27 cellular contexts compared by ENCODE assay signal in the genomic region with DNA sequence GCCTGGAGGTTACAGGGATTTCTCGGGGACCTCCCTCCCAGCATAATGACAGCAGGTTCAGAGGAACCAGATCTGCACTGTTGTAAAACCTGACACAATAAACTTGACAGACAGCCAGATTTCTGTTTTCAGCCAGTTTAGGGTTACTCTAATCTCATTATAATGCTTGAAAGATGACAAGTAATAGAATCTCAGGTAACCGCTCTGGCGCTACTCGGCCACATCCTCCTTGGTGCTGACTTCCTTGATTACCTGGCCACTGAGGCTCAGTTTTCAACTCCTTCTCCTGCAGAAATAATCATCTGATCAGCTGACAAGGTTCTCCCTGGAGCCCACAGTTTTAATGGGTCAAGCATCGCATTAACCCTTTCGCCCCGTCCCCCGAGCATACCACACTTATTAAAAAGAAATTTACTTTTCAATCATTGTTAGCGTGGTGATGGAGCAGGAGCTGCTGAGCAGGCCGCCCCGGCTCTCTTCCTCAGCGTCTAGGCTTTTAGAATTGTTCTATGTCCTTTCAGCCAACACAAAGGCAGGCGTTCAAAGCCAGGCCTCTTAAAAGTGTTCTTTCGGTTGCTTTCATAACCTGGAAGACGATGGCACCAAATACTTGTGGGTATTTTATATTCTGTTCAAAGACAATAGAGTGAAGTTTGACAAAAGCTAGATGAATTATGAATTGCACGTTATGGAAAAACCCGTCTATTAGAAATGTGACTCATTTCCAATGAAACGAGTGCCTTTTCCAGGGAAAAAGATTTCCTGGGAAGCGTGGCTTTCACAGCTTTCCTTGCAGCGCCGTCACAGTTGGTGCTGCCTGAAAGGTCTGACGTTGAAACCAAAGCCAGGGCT.
"Had no signal": no experiment of that assay in that cellular context is flagged by ENCODE, and none has a peak within 500 bp of the region (broad histone marks: within the 10 kb centered on the region; RNA-seq: fewer than 3 reads in every experiment).

No MANE protein-coding gene starts in this region.

- H3K4me1 Mint-ChIP-seq: activated CD4-positive, alpha-beta memory T cell treated with anti-CD3 and anti-CD28 coated beads, Interleukin-2, amount 10 ng/mL, durations not matched to agents 7 days and 5 days; activated CD4-positive, alpha-beta T cell treated with anti-CD3 and anti-CD28 coated beads, Interleukin-2, amount 10 ng/mL, durations not matched to agents 7 days and 5 days; activated naive CD8-positive, alpha-beta T cell treated with anti-CD3 and anti-CD28 coated beads for 36 hours; activated T-helper 17 cell treated with anti-CD3 and anti-CD28 coated beads, Interleukin-2, amount 50 U/mL, for 72 hours; stimulated activated memory B cell treated with anti-CD40 and anti-IgM and Interleukin-4, amounts not matched to agents 10 μg/mL and 1 μg/mL and 100 μg/mL, for 72 hours had no signal

- DNase-seq: activated CD4-positive, alpha-beta memory T cell treated with anti-CD3 and anti-CD28 coated beads, Interleukin-2, amount 10 ng/mL, durations not matched to agents 7 days and 5 days; activated CD4-positive, alpha-beta T cell treated with anti-CD3 and anti-CD28 coated beads, Interleukin-2, amount 10 ng/mL, durations not matched to agents 7 days and 5 days; activated naive CD4-positive, alpha-beta T cell; activated naive CD8-positive, alpha-beta T cell treated with anti-CD3 and anti-CD28 coated beads for 36 hours; activated T-cell treated with anti-CD3 and anti-CD28 coated beads, Interleukin-2, amount 50 U/mL, for 4 hours; adrenal gland; aorta; body of pancreas; effector CD4-positive, alpha-beta T cell; esophagus squamous epithelium; foreskin melanocyte; left ventricle myocardium superior; occipital lobe; stimulated activated CD4-positive, alpha-beta T cell treated with anti-CD3 and anti-CD28 coated beads, Interleukin-1b, Interleukin-23, amount 100 ng/mL, for 48 hours; stimulated activated CD4-positive, alpha-beta T cell treated with anti-CD3 and anti-CD28 coated beads, Interleukin-4, amount 100 ng/mL, for 4 hours; stimulated activated CD8-positive, alpha-beta memory T cell treated with anti-CD3 and anti-CD28 coated beads, Interleukin-4, amount 100 ng/mL, for 48 hours had no signal

- H3K4me3 Mint-ChIP-seq: activated CD4-positive, alpha-beta memory T cell treated with anti-CD3 and anti-CD28 coated beads, Interleukin-2, amount 10 ng/mL, durations not matched to agents 7 days and 5 days; activated CD4-positive, alpha-beta T cell treated with anti-CD3 and anti-CD28 coated beads, Interleukin-2, amount 10 ng/mL, durations not matched to agents 7 days and 5 days; activated naive CD8-positive, alpha-beta T cell treated with anti-CD3 and anti-CD28 coated beads for 36 hours; activated T-cell treated with anti-CD3 and anti-CD28 coated beads, Interleukin-2, amount 50 U/mL, for 4 hours; activated T-helper 17 cell treated with anti-CD3 and anti-CD28 coated beads, Interleukin-2, amount 50 U/mL, for 72 hours; dendritic cell treated with granulocyte-macrophage colony-stimulating factor and Interleukin-4, amounts not matched to agents 40 ng/mL and 50 ng/mL, for 4 days; nephron; stimulated activated memory B cell treated with anti-CD40 and anti-IgM and Interleukin-4, amounts not matched to agents 10 μg/mL and 1 μg/mL and 100 μg/mL, for 72 hours had no signal

- H3K4me3 ChIP-seq: adrenal gland, body of pancreas, cardiac muscle cell, esophagus squamous epithelium, right atrium auricular region, smooth muscle cell, suprapubic skin, tibial nerve had no signal

- H3K27me3 Mint-ChIP-seq: activated CD4-positive, alpha-beta memory T cell treated with anti-CD3 and anti-CD28 coated beads, Interleukin-2, amount 10 ng/mL, durations not matched to agents 7 days and 5 days; activated CD4-positive, alpha-beta T cell treated with anti-CD3 and anti-CD28 coated beads, Interleukin-2, amount 10 ng/mL, durations not matched to agents 7 days and 5 days; dendritic cell treated with granulocyte-macrophage colony-stimulating factor and Interleukin-4, amounts not matched to agents 40 ng/mL and 50 ng/mL, for 4 days had no signal

- H3K27ac Mint-ChIP-seq: activated CD4-positive, alpha-beta memory T cell treated with anti-CD3 and anti-CD28 coated beads, Interleukin-2, amount 10 ng/mL, durations not matched to agents 7 days and 5 days; activated CD4-positive, alpha-beta T cell treated with anti-CD3 and anti-CD28 coated beads, Interleukin-2, amount 10 ng/mL, durations not matched to agents 7 days and 5 days; activated naive CD8-positive, alpha-beta T cell treated with anti-CD3 and anti-CD28 coated beads for 36 hours; activated T-helper 17 cell treated with anti-CD3 and anti-CD28 coated beads, Interleukin-2, amount 50 U/mL, for 72 hours; dendritic cell treated with granulocyte-macrophage colony-stimulating factor and Interleukin-4, amounts not matched to agents 40 ng/mL and 50 ng/mL, for 4 days; nephron; stimulated activated memory B cell treated with anti-CD40 and anti-IgM and Interleukin-4, amounts not matched to agents 10 μg/mL and 1 μg/mL and 100 μg/mL, for 72 hours had no signal

- H3K27me3 ChIP-seq: adrenal gland, body of pancreas, cardiac muscle cell, right atrium auricular region, tibial nerve had no signal

- H3K36me3 Mint-ChIP-seq: activated naive CD8-positive, alpha-beta T cell treated with anti-CD3 and anti-CD28 coated beads for 36 hours; stimulated activated memory B cell treated with anti-CD40 and anti-IgM and Interleukin-4, amounts not matched to agents 10 μg/mL and 1 μg/mL and 100 μg/mL, for 72 hours had no signal

- H3K36me3 ChIP-seq: adrenal gland, cardiac muscle cell, esophagus squamous epithelium, right atrium auricular region, suprapubic skin, tibial nerve had no signal

- H3K27ac ChIP-seq: adrenal gland, body of pancreas, cardiac muscle cell, epithelial cell of prostate, esophagus squamous epithelium, right atrium auricular region, suprapubic skin, tibial nerve, VCaP had no signal

- H3K9me3 ChIP-seq: adrenal gland, body of pancreas, esophagus squamous epithelium, right atrium auricular region, suprapubic skin, tibial nerve had no signal

- H3K4me1 ChIP-seq: adrenal gland, body of pancreas, esophagus squamous epithelium, right atrium auricular region, suprapubic skin, tibial nerve had no signal

- H3K9me3 Mint-ChIP-seq: activated T-cell treated with anti-CD3 and anti-CD28 coated beads, Interleukin-2, amount 50 U/mL, for 4 hours; activated T-helper 17 cell treated with anti-CD3 and anti-CD28 coated beads, Interleukin-2, amount 50 U/mL, for 72 hours had no signal
